ENCODE assay signal across 8 cellular contexts in genomic region chr6:138455746-138456392, GRCh38. TPM values are rescaled to one million over a fixed set of nuclear protein-coding genes. Genes with fewer than 3 reads are reported as not detected.
DNase-seq lines count a peak whose midpoint lies in the region; ATAC-seq and TF ChIP-seq lines count a peak whose summit lies in the region.

No MANE protein-coding gene starts in this region.

- POLR2A ChIA-PET in CD8-positive, alpha-beta T cell (lab: Charles Lee), result interaction anchor here (0.9 to 1.5 kb wide), 6 partner anchors 8 to 919 kb away, joined by 3 to 13 read pairs (median 4); partner anchors contain the start of genes CITED2 and HEBP2

- no peaks in the 10 kb centered on the region for H3K9me3 Mint-ChIP-seq in CD8-positive, alpha-beta T cell

- DNase-seq in CD8-positive, alpha-beta T cell, result peak in 1 of 7 experiments; percentile 61
- DNase-seq in T-helper 22 cell (ENCODE audit: low read depth) (peak; percentile 16), kidney tubule cell (ENCODE audit: low spot score) (peak; percentile 96), hepatic stellate cell (ENCODE audit: low spot score) (no peak), AG20443 (ENCODE audit: low spot score) (no peak), cardiac septum (ENCODE audit: low spot score) (no peak)

- H3K4me3 Mint-ChIP-seq in CD8-positive, alpha-beta T cell, result peak overlapping the region; percentile 75

- no peaks in the 10 kb centered on the region for H3K27me3 Mint-ChIP-seq in CD8-positive, alpha-beta T cell (ENCODE audit: low read depth)

- TF ChIP-seq CTCF in CD8-positive, alpha-beta T cell (IDR thresholded peaks at IDR 0.05), result no peak

- H3K27ac Mint-ChIP-seq in CD8-positive, alpha-beta T cell, result peak overlapping the region; percentile 89

- peak overlapping the region; percentile 40 for H3K4me3 ChIP-seq in CD8-positive, alpha-beta T cell (ENCODE audit: low read depth, low read length)

- CTCF ChIA-PET in CD8-positive, alpha-beta T cell (lab: Charles Lee), result interaction anchor here (0.7 to 3.3 kb wide), 6 partner anchors 20 to 340 kb away, joined by 3 to 17 read pairs (median 4); no protein-coding TSS in a partner anchor

- H3K27me3 ChIP-seq in CD8-positive, alpha-beta T cell (ENCODE audit: insufficient read depth, low read length), result no peaks in the 10 kb centered on the region

- no peaks in the 10 kb centered on the region for H3K36me3 Mint-ChIP-seq in CD8-positive, alpha-beta T cell

- peak; percentile 68 for ATAC-seq in CD8-positive, alpha-beta T cell
- ATAC-seq in GM19324 (IDR thresholded peaks at IDR 0.05; ENCODE audit: low FRiP score, unreplicated experiment), result peak; percentile 97
- peak; percentile 98 for ATAC-seq in HG03175 (IDR thresholded peaks at IDR 0.05; ENCODE audit: unreplicated experiment)

- peak overlapping the region; percentile 53 for H3K27ac ChIP-seq in CD8-positive, alpha-beta T cell (ENCODE audit: low read depth, low read length)

- intact Hi-C loops in CD8-positive, alpha-beta T cell (cut with DNase I, micrococcal nuclease), result no loop called here
- intact Hi-C loops in cardiac septum (cut with DNase I), result no loop called here

- no peaks in the 10 kb centered on the region for H3K36me3 ChIP-seq in CD8-positive, alpha-beta T cell (ENCODE audit: insufficient read depth, low read length)

- H3K4me1 ChIP-seq in CD8-positive, alpha-beta T cell (ENCODE audit: insufficient read depth, low read length), result peaks cover 16% of the 10 kb centered on the region

- peaks cover 26% of the 10 kb centered on the region for H3K4me1 Mint-ChIP-seq in CD8-positive, alpha-beta T cell (ENCODE audit: low read depth)

- no peaks in the 10 kb centered on the region for H3K9me3 ChIP-seq in CD8-positive, alpha-beta T cell (ENCODE audit: low read length)

RNA-seq across cellular contexts. Expression of gene NHSL1, which starts 43.4 kb away (rescaled TPM):
- total RNA-seq in CD8-positive, alpha-beta T cell, result not detected
- total RNA-seq in cardiac septum, result 88.2 TPM

RNA-seq across cellular contexts. Expression of gene HEBP2, which starts 51.8 kb away (rescaled TPM):
- 10 to 100 TPM; 64.6 to 69.1 TPM for total RNA-seq in CD8-positive, alpha-beta T cell
- total RNA-seq in cardiac septum, result 98.9 TPM

Comparison
In these comparisons a context has a peak if more than half of its experiments do, and no peak if none do; other contexts are left out.
1. DNase-seq: peak in T-helper 22 cell (single experiment) and kidney tubule cell (single experiment); none in hepatic stellate cell (single experiment), AG20443 (single experiment) and cardiac septum (single experiment).
2. RNA of gene NHSL1, which starts 43.4 kb away (total RNA-seq): 88.2 TPM in cardiac septum (single experiment); not detected in CD8-positive, alpha-beta T cell; every median in the first group is over 10 times any median in the second.
3. Peak in every context shown above with its lines, with median percentiles within 50 percentile points of each other: ATAC-seq.